Comparison of ENCODE assay signal across 8 cellular contexts in the genomic region with DNA sequence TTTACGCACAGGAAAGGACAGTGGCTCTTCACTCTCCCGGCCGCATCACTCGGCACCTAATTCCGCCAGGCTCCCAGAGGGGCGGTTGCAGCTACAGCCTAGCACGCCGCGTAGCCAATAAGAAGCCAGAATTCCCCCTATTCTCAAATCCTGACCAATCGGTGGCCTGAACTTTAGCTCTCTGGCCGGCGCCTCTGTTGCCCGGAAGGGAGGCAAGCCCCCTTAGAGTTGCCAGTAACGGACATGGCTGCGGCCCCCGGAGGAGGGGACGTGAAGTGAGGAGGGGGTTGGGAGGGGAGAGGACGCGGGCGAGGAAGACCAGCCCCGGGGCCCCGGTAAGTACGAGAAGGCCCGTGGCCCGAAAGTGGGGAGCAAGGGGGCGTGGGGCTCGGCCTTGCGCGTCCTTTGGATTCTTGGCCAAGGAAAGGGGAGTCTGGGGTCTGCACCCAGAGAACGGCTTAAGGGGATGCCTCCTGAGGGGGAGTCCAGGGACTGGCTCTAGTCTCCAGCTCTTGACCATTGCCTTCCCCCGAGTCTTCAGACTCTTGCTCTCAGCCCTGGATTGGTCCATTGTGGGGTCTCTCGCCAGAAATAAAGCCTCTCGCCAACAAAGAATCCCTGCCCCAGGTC. TPM values are rescaled to one million over a fixed set of nuclear protein-coding genes. Genes with fewer than 3 reads are reported as not detected.
A peak's percentile ranks its signal among the peaks of the same experiment; 100 is the strongest.
DNase-seq lines count a peak whose midpoint lies in the region; ATAC-seq and TF ChIP-seq lines count a peak whose summit lies in the region.

A gene (plus strand): TSS at position 219 of the 630 bp plus-strand sequence. CDS start 15,271 bp downstream, outside the sequence.

- no peaks in the 10 kb centered on the region for H3K9me3 ChIP-seq in Loucy (ENCODE audit: insufficient read depth, low read depth, low read length)

- H4K20me1 ChIP-seq in Loucy (ENCODE audit: insufficient read depth, low read length, poor library complexity, severe bottlenecking) = no peaks in the 10 kb centered on the region

- H3K27me3 Mint-ChIP-seq in natural killer cell treated with Interleukin-12 subunit alpha and Interleukin-12 subunit beta and Interleukin-15 and Interleukin-18, amount 100 ng/mL, for 72 hours = no peaks in the 10 kb centered on the region

- H3K9me2 ChIP-seq in Loucy (replicated peaks; ENCODE audit: low read depth, low read length) = no peaks in the 10 kb centered on the region

- peak within 1 kb of the TSS; percentile 93 for H3K4me3 Mint-ChIP-seq in natural killer cell treated with Interleukin-12 subunit alpha and Interleukin-12 subunit beta and Interleukin-15 and Interleukin-18, amount 100 ng/mL, for 72 hours

- 0 out of 2 replicates have a peak, but pooled peaks cover 3% of the 10 kb centered on the region for H3F3A ChIP-seq in Loucy (ENCODE audit: low read depth)

- TF ChIP-seq POLR2A in Raji (IDR thresholded peaks at IDR 0.05; ENCODE audit: insufficient read depth, low read depth, low read length) = peak; percentile 67

- no peaks in the 10 kb centered on the region for H3K27me3 ChIP-seq in Loucy (ENCODE audit: insufficient read depth, low read length, poor library complexity, severe bottlenecking)

- H3K4me3 ChIP-seq in Loucy (ENCODE audit: low read length, poor library complexity, severe bottlenecking) (peak within 1 kb of the TSS; percentile 92), fibroblast of pulmonary artery (replicated peaks; ENCODE audit: low read depth, low read length) (peak within 1 kb of the TSS; percentile 95)

- H3K4me1 ChIP-seq in Loucy (ENCODE audit: insufficient read depth, low read length, poor library complexity, severe bottlenecking) = peaks cover 49% of the 10 kb centered on the region

- no peaks in the 10 kb centered on the region for H3K36me3 ChIP-seq in Loucy (ENCODE audit: insufficient read depth, low read length)

- peak within 1 kb of the TSS; percentile 89 for H3K9ac ChIP-seq in Loucy (ENCODE audit: low read depth, low read length, poor library complexity, severe bottlenecking)

- peak within 1 kb of the TSS; percentile 91 for H2AFZ ChIP-seq in Loucy (ENCODE audit: low read length)

- H3K27ac Mint-ChIP-seq in natural killer cell treated with Interleukin-12 subunit alpha and Interleukin-12 subunit beta and Interleukin-15 and Interleukin-18, amount 100 ng/mL, for 72 hours = peak within 1 kb of the TSS; percentile 83 to 93

- ATAC-seq in natural killer cell treated with Interleukin-12 subunit alpha and Interleukin-12 subunit beta and Interleukin-15 and Interleukin-18, amount 100 ng/mL, for 72 hours = peak; percentile 98 to 99
- peak; percentile 98 for ATAC-seq in stimulated activated naive CD8-positive, alpha-beta T cell treated with anti-CD3 and anti-CD28 coated beads, Interleukin-15, Interleukin-2, amounts not matched to agents 100 U/mL and 50 U/mL, for 24 hours

- H3K4me1 Mint-ChIP-seq in natural killer cell treated with Interleukin-12 subunit alpha and Interleukin-12 subunit beta and Interleukin-15 and Interleukin-18, amount 100 ng/mL, for 72 hours (ENCODE audit: low read depth in 2 of 2) = peaks cover 36 to 42% of the 10 kb centered on the region in 2 donors

- TF ChIP-seq CTCF in Loucy (conservative IDR thresholded peaks at IDR 0.05; ENCODE audit: low read length) (no peak), fibroblast of pulmonary artery (IDR thresholded peaks at IDR 0.05; ENCODE audit: low read length, missing control alignments) (no peak)

- DNase-seq in EH (ENCODE audit: low read depth) (peak; percentile 98), H4 (ENCODE audit: low spot score) (peak; percentile 97), fibroblast of pulmonary artery (ENCODE audit: low read depth) (peak; percentile 98)
- peak; percentile 82 for DNase-seq in activated T-helper 9 cell treated with anti-CD3 and anti-CD28 coated beads, Interleukin-2, amount 50 U/mL, for 16 hours (ENCODE audit: low read depth)
- peak; percentile 95 for DNase-seq in natural killer cell treated with Interleukin-12 subunit alpha and Interleukin-12 subunit beta and Interleukin-15 and Interleukin-18, amount 100 ng/mL, for 72 hours (ENCODE audit: low spot score)
- DNase-seq in stimulated activated naive CD8-positive, alpha-beta T cell treated with anti-CD3 and anti-CD28 coated beads, Interleukin-15, Interleukin-2, amounts not matched to agents 100 U/mL and 50 U/mL, for 24 hours = peak; percentile 89

- no peaks in the 10 kb centered on the region for H3K9me3 Mint-ChIP-seq in natural killer cell treated with Interleukin-12 subunit alpha and Interleukin-12 subunit beta and Interleukin-15 and Interleukin-18, amount 100 ng/mL, for 72 hours

- H3K36me3 Mint-ChIP-seq in natural killer cell treated with Interleukin-12 subunit alpha and Interleukin-12 subunit beta and Interleukin-15 and Interleukin-18, amount 100 ng/mL, for 72 hours = no peaks in the 10 kb centered on the region

- peaks cover 19% of the 10 kb centered on the region; the same call in 1 of the 2 replicates for H3K79me2 ChIP-seq in Loucy (ENCODE audit: insufficient read depth, low read length)

- H3K4me2 ChIP-seq in Loucy (ENCODE audit: low read depth, low read length, poor library complexity, severe bottlenecking) = peak within 1 kb of the TSS; percentile 87

RNA-seq across cellular contexts. Expression of the gene that starts here (rescaled TPM):
- 24.3 and 33.6 TPM in 2 replicates for total RNA-seq in H4 (2014; rRNA removed; shearing (Covaris generic))
- 100 to 1,000 TPM in 1 of 2 donors, 10 to 100 TPM in 1; 69.9 to 106 TPM for total RNA-seq in natural killer cell treated with Interleukin-12 subunit alpha and Interleukin-12 subunit beta and Interleukin-15 and Interleukin-18, amount 100 ng/mL, for 72 hours

Comparison
In these comparisons a context has a peak if more than half of its experiments do, and no peak if none do; other contexts are left out.
1. Peak in every context shown above with its lines: DNase-seq, ATAC-seq and H3K4me3 ChIP-seq.